Comparison of ENCODE assay signal across 19 cellular contexts in genomic region chr18:62248313-62248712, GRCh38.
"Had no signal": no experiment of that assay in that cellular context is flagged by ENCODE, and none has a peak within 500 bp of the region (broad histone marks: within the 10 kb centered on the region; RNA-seq: fewer than 3 reads in every experiment).

No MANE protein-coding gene starts in this region.

- H3K27ac ChIP-seq: HL-60, KMS-11 had no signal

- H3K27me3 Mint-ChIP-seq: IgD-negative memory B cell had no signal

- H3K9me3 Mint-ChIP-seq: IgD-negative memory B cell had no signal

- H3K4me3 Mint-ChIP-seq: IgD-negative memory B cell had no signal

- ATAC-seq: K562 had no signal

- H3K4me1 Mint-ChIP-seq: IgD-negative memory B cell had no signal

- H3K9ac ChIP-seq: KMS-11, SK-N-SH had no signal

- H3K27ac Mint-ChIP-seq: IgD-negative memory B cell had no signal

- H3K36me3 Mint-ChIP-seq: IgD-negative memory B cell had no signal

- H3K4me3 ChIP-seq: K562 had no signal

- H3K9me3 ChIP-seq: SK-N-SH had no signal

- DNase-seq: Kasumi-1, MM.1S, NCI-H1092 treated with DMSO at 0.1 percent for 48 hours, NCI-H1436, NCI-H187 treated with DMSO at 0.1 percent for 48 hours, NCI-H2029 treated with DMSO at 0.1 percent for 48 hours, NCI-H2171 treated with DMSO at 0.1 percent for 48 hours, NCI-H345, NCI-H524, NCI-H526 treated with DMSO at 0.1 percent for 48 hours, NCI-H774, Right ventricle myocardium superior, RPMI8226, SIG-M5, SK-N-SH had no signal
